In the genomic region with DNA sequence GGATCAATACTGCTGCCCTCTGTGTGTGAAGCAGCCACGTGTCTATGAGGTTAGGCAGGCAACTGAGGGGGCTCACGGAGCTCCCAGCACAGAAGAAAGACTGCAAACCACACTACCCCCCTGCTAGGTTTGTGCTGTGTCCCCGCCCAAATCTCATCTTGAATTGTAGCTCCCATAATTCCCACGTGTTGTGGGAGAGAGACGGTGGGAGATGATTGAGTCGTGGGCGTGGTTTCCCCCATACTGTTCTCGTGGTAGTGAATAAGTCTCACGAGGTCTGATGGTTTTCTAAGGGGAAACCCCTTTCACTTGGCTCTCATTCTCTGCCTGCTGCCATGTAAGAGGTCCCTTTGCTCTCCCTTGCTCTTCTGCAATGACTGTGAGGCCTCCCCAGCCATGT, we compare ENCODE assay signal across 14 cellular contexts.
DNase-seq lines count a peak whose midpoint lies in the region; ATAC-seq, FAIRE-seq and TF ChIP-seq lines count a peak whose summit lies in the region.
"Had no signal": no experiment of that assay in that cellular context is flagged by ENCODE, and none has a peak within 500 bp of the region (broad histone marks: within the 10 kb centered on the region; RNA-seq: fewer than 3 reads in every experiment).

No MANE protein-coding gene starts in this region.

- intact Hi-C loops in A673 (cut with micrococcal nuclease; ENCODE audit: unreplicated experiment) (loop anchor here (2.0 to 5.0 kb wide), 2 partner anchors 68 to 197 kb away; a partner anchor contains a TSS), adrenal gland (cut with DNase I) (loop anchor here (5.0 to 10.0 kb wide), 4 partner anchors 64 to 197 kb away; a partner anchor contains a TSS)

- TF ChIP-seq CTCF in A673 (conservative IDR thresholded peaks at IDR 0.05; ENCODE audit: low read depth, low read length) = no peak
- no peak for TF ChIP-seq CTCF in adrenal gland (IDR thresholded peaks at IDR 0.05)

- H3K9me3 Mint-ChIP-seq in activated naive CD8-positive, alpha-beta T cell treated with anti-CD3 and anti-CD28 coated beads, Interleukin-2, amount 10 ng/mL, durations not matched to agents 7 days and 5 days = no peaks in the 10 kb centered on the region
- H3K9me3 Mint-ChIP-seq: activated naive CD4-positive, alpha-beta T cell treated with anti-CD3 and anti-CD28 coated beads, Interleukin-2, amount 10 ng/mL, durations not matched to agents 7 days and 5 days; nephron had no signal

- H3K27me3 ChIP-seq in A673 (replicated peaks; ENCODE audit: insufficient read depth, low read depth, low read length, poor library complexity) (no peaks in the 10 kb centered on the region), adrenal gland (no peaks in the 10 kb centered on the region), SJCRH30 (no peaks in the 10 kb centered on the region)

- H3K4me1 Mint-ChIP-seq in activated naive CD8-positive, alpha-beta T cell treated with anti-CD3 and anti-CD28 coated beads, Interleukin-2, amount 10 ng/mL, durations not matched to agents 7 days and 5 days = peaks cover 18% of the 10 kb centered on the region

- peak; percentile 44 for ATAC-seq in activated naive CD8-positive, alpha-beta T cell treated with anti-CD3 and anti-CD28 coated beads, Interleukin-2, amount 10 ng/mL, durations not matched to agents 7 days and 5 days (ENCODE audit: low read depth)

- H3K27me3 Mint-ChIP-seq in activated naive CD8-positive, alpha-beta T cell treated with anti-CD3 and anti-CD28 coated beads, Interleukin-2, amount 10 ng/mL, durations not matched to agents 7 days and 5 days = no peaks in the 10 kb centered on the region
- H3K27me3 Mint-ChIP-seq: activated naive CD4-positive, alpha-beta T cell treated with anti-CD3 and anti-CD28 coated beads, Interleukin-2, amount 10 ng/mL, durations not matched to agents 7 days and 5 days had no signal

- no peak for FAIRE-seq in frontal cortex (lab: Jason Lieb, UNC)

- no peak overlapping the region for H3K27ac Mint-ChIP-seq in activated naive CD8-positive, alpha-beta T cell treated with anti-CD3 and anti-CD28 coated beads, Interleukin-2, amount 10 ng/mL, durations not matched to agents 7 days and 5 days
- H3K27ac Mint-ChIP-seq: activated naive CD4-positive, alpha-beta T cell treated with anti-CD3 and anti-CD28 coated beads, Interleukin-2, amount 10 ng/mL, durations not matched to agents 7 days and 5 days had no signal

- H3K4me3 ChIP-seq in A673 (ENCODE audit: low read depth, low read length, poor library complexity, severe bottlenecking) (no peak overlapping the region), adrenal gland (no peak overlapping the region), SJCRH30 (no peak overlapping the region)
- H3K4me3 ChIP-seq: spleen had no signal

- no TSS peak for BruUV-seq in A673 (replicated peaks; lab: Mats Ljungman, UMichigan)

- TF ChIP-seq POLR2A in adrenal gland (IDR thresholded peaks at IDR 0.05) = no peak

- peaks cover 8% of the 10 kb centered on the region for H3K36me3 Mint-ChIP-seq in activated naive CD8-positive, alpha-beta T cell treated with anti-CD3 and anti-CD28 coated beads, Interleukin-2, amount 10 ng/mL, durations not matched to agents 7 days and 5 days

- no peaks in the 10 kb centered on the region for H3K4me1 ChIP-seq in A673 (ENCODE audit: insufficient read depth, low read length, poor library complexity, severe bottlenecking)
- no peaks in the 10 kb centered on the region for H3K4me1 ChIP-seq in adrenal gland (replicated peaks in 1 of 2)
- H3K4me1 ChIP-seq in SJCRH30 = no peaks in the 10 kb centered on the region

- peak overlapping the region; percentile 50 for H3K4me3 Mint-ChIP-seq in activated naive CD8-positive, alpha-beta T cell treated with anti-CD3 and anti-CD28 coated beads, Interleukin-2, amount 10 ng/mL, durations not matched to agents 7 days and 5 days
- H3K4me3 Mint-ChIP-seq: activated naive CD4-positive, alpha-beta T cell treated with anti-CD3 and anti-CD28 coated beads, Interleukin-2, amount 10 ng/mL, durations not matched to agents 7 days and 5 days; nephron had no signal

- WGBS in adrenal gland, 4 donors = 69 to 89% (median 79%) methylated on average over 9 of the region's 9 CpGs

- H3K27ac ChIP-seq in A673 (ENCODE audit: low read depth, low read length, poor library complexity, severe bottlenecking) (no peak overlapping the region), adrenal gland (no peak overlapping the region), SJCRH30 (no peak overlapping the region)

- CTCF ChIA-PET in A673 (lab: Charles Lee) = interaction anchor here (0.7 to 1.1 kb wide), 3 partner anchors 95 to 195 kb away, joined by 3 to 5 read pairs (median 4); no protein-coding TSS in a partner anchor

- peak; percentile 37 for DNase-seq in A673 (ENCODE audit: low spot score)
- peak; percentile 45 for DNase-seq in HT1080 (ENCODE audit: low read depth)
- no peak for DNase-seq in activated naive CD8-positive, alpha-beta T cell treated with anti-CD3 and anti-CD28 coated beads, Interleukin-2, amount 10 ng/mL, durations not matched to agents 7 days and 5 days
- peak; percentile 54 for DNase-seq in myocyte (ENCODE audit: low read depth)
- DNase-seq in adrenal gland = no peak
- DNase-seq in SJCRH30 = no peak
- DNase-seq in frontal cortex (ENCODE audit: low spot score in 2 of 2) = no peak
- no peak for DNase-seq in NCI-H1105 treated with DMSO at 0.1 percent for 48 hours (lab: John Stamatoyannopoulos, UW)
- DNase-seq: activated naive CD4-positive, alpha-beta T cell treated with anti-CD3 and anti-CD28 coated beads, Interleukin-2, amount 10 ng/mL, durations not matched to agents 7 days and 5 days; C1 segment of cervical spinal cord; MM.1S; NCI-H2227 treated with DMSO at 0.1 percent for 48 hours; spleen had no signal

- H3K9me3 ChIP-seq in A673 (ENCODE audit: low read depth, low read length, poor library complexity, severe bottlenecking) (no peaks in the 10 kb centered on the region), adrenal gland (replicated peaks in 1 of 3) (no peaks in the 10 kb centered on the region), SJCRH30 (replicated peaks) (no peaks in the 10 kb centered on the region)
- H3K9me3 ChIP-seq: spleen had no signal

- POLR2A ChIA-PET in A673 (lab: Charles Lee; ENCODE audit: low non-redundant PET) = no interaction called here
- POLR2A ChIA-PET in activated naive CD8-positive, alpha-beta T cell treated with anti-CD3 and anti-CD28 coated beads, Interleukin-2, amount 10 ng/mL, durations not matched to agents 7 days and 5 days (lab: Charles Lee) = interaction anchor here (1.0 kb wide), 1 partner anchor 14 kb away, joined by 3 read pairs; no protein-coding TSS in a partner anchor

- peaks cover 27% of the 10 kb centered on the region for H3K36me3 ChIP-seq in A673 (ENCODE audit: insufficient read depth, low read length, poor library complexity, severe bottlenecking)
- H3K36me3 ChIP-seq in adrenal gland (replicated peaks in 1 of 2) = peaks cover 0 to 38% of the 10 kb centered on the region in 2 donors
- H3K36me3 ChIP-seq in SJCRH30 = peaks cover 37% of the 10 kb centered on the region

Comparison
In these comparisons a context has a peak if more than half of its experiments do, and no peak if none do; other contexts are left out.
1. DNase-seq: peak in A673 (single experiment), HT1080 (single experiment) and myocyte (single experiment); none in activated naive CD8-positive, alpha-beta T cell treated with anti-CD3 and anti-CD28 coated beads, Interleukin-2, amount 10 ng/mL, durations not matched to agents 7 days and 5 days (single experiment), adrenal gland (0 of 7), SJCRH30 (0 of 2), frontal cortex (0 of 2) and NCI-H1105 treated with DMSO at 0.1 percent for 48 hours (single experiment).